ENCODE assay signal across 14 cellular contexts in the genomic region with DNA sequence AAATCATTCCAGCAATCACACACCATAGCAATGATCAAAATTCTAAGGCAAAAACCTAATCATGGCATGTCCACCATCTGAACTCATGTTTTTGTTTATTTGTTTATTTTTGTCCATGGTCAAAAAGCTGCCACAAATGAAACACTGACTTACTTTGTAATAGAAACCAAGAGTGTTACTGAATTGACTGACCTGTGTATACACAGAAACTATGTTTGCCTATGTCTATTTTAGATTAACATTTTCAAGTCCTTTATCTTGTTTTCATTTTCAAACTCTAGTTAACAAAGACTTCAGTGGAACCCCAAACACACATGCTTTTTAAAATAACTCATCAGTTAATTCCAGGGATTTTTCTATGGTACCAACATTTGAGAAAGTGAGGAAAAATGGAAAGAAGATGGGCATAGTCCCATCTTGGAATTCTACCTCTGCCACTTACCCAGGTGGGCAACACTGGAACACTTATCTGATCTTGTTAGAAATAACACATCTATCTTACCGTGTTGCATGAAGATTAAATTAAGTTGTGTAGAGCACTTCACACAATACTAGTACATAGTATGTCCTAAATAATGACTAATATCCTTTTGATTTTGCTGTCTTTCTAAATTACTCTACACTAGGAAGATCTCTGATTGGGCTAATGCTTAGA. TPM values are rescaled to one million over a fixed set of nuclear protein-coding genes. Genes with fewer than 3 reads are reported as not detected.
DNase-seq lines count a peak whose midpoint lies in the region; ATAC-seq and TF ChIP-seq lines count a peak whose summit lies in the region.
"Had no signal": no experiment of that assay in that cellular context is flagged by ENCODE, and none has a peak within 500 bp of the region (broad histone marks: within the 10 kb centered on the region; RNA-seq: fewer than 3 reads in every experiment).

No MANE protein-coding gene starts in this region.

- H3K27me3 ChIP-seq in smooth muscle cell (ENCODE audit: low read depth), result no peaks in the 10 kb centered on the region
- H3K27me3 ChIP-seq: testis had no signal

- H3F3A ChIP-seq in smooth muscle cell (ENCODE audit: low read depth), result peaks cover 66% of the 10 kb centered on the region

- no peak for DNase-seq in smooth muscle cell (lab: John Stamatoyannopoulos, UW; ENCODE audit: unreplicated experiment)
- no peak for DNase-seq in mesenteric fat pad (ENCODE audit: low spot score)
- DNase-seq in NCI-H1105 treated with DMSO at 0.1 percent for 48 hours (lab: John Stamatoyannopoulos, UW), result no peak
- DNase-seq in iPS-NIHi7 (ENCODE audit: extremely low spot score), result no peak
- DNase-seq: activated naive CD8-positive, alpha-beta T cell treated with anti-CD3 and anti-CD28 coated beads, Interleukin-2, amount 10 ng/mL, durations not matched to agents 7 days and 5 days; Kasumi-1; kidney glomerular epithelial cell; naive thymus-derived CD4-positive, alpha-beta T cell; NCI-H2171 treated with DMSO at 0.1 percent for 48 hours; testis had no signal

- H3K9ac ChIP-seq in smooth muscle cell (ENCODE audit: low read depth), result peak overlapping the region; percentile 24

- no peaks in the 10 kb centered on the region for H4K20me1 ChIP-seq in smooth muscle cell (ENCODE audit: low read depth)

- 47% methylated on average over 1 of the region's 1 CpG for WGBS in smooth muscle cell (ENCODE audit: low lambda C conversion rate)

- H3K4me3 ChIP-seq in smooth muscle cell, result peak overlapping the region; percentile 80
- H3K4me3 ChIP-seq: testis had no signal

- no peak for TF ChIP-seq CTCF in smooth muscle cell (IDR thresholded peaks at IDR 0.05; ENCODE audit: borderline replicate concordance, insufficient read depth, poor library complexity, severe bottlenecking)

- H2AFZ ChIP-seq in smooth muscle cell (ENCODE audit: low read depth), result no peak overlapping the region

- peaks cover 43% of the 10 kb centered on the region for H3K4me1 ChIP-seq in smooth muscle cell (ENCODE audit: low read depth)
- H3K4me1 ChIP-seq: testis had no signal

- H3K36me3 ChIP-seq in smooth muscle cell (ENCODE audit: low read depth), result peaks cover 8% of the 10 kb centered on the region

- H3K27ac ChIP-seq in smooth muscle cell (ENCODE audit: low read depth), result peak overlapping the region; percentile 98
- H3K27ac ChIP-seq: testis had no signal

- no peaks in the 10 kb centered on the region for H3K9me3 ChIP-seq in smooth muscle cell (replicated peaks; ENCODE audit: low read depth)
- H3K9me3 ChIP-seq: testis had no signal

- H3K79me2 ChIP-seq in smooth muscle cell (ENCODE audit: low read depth), result peaks cover 73% of the 10 kb centered on the region

- peak; percentile 63 for ATAC-seq in GM19351 (IDR thresholded peaks at IDR 0.05; ENCODE audit: unreplicated experiment)
- ATAC-seq in HG02588 (IDR thresholded peaks at IDR 0.05; ENCODE audit: unreplicated experiment), result peak; percentile 58
- peak; percentile 85 for ATAC-seq in HG03439 (IDR thresholded peaks at IDR 0.05; ENCODE audit: unreplicated experiment)
- ATAC-seq: naive thymus-derived CD4-positive, alpha-beta T cell; sciatic nerve had no signal

- H3K4me2 ChIP-seq in smooth muscle cell, result peak overlapping the region; percentile 89

RNA-seq across cellular contexts. Expression of gene LUM, which starts 6.4 kb away (rescaled TPM):
- total RNA-seq in smooth muscle cell (7,849 and 9,477 TPM in 2 replicates), mesenteric fat pad (170 TPM)
- polyA plus RNA-seq in smooth muscle cell, result 4,053 and 5,541 TPM in 2 replicates
- total RNA-seq: activated naive CD8-positive, alpha-beta T cell treated with anti-CD3 and anti-CD28 coated beads, Interleukin-2, amount 10 ng/mL, durations not matched to agents 7 days and 5 days had no signal
- polyA plus RNA-seq: naive thymus-derived CD4-positive, alpha-beta T cell had no signal

RNA-seq across cellular contexts. Expression of gene KERA, which starts 47.1 kb away (rescaled TPM):
- total RNA-seq in smooth muscle cell (not detected in 2 replicates), mesenteric fat pad (not detected)
- not detected in 2 replicates for polyA plus RNA-seq in smooth muscle cell
- total RNA-seq: activated naive CD8-positive, alpha-beta T cell treated with anti-CD3 and anti-CD28 coated beads, Interleukin-2, amount 10 ng/mL, durations not matched to agents 7 days and 5 days; naive thymus-derived CD4-positive, alpha-beta T cell had no signal
- polyA plus RNA-seq: naive thymus-derived CD4-positive, alpha-beta T cell had no signal

Comparison
In these comparisons a context has a peak if more than half of its experiments do, and no peak if none do; other contexts are left out.
1. RNA of gene LUM, which starts 6.4 kb away (total RNA-seq): 7,849 to 9,477 TPM in smooth muscle cell; 170 TPM in mesenteric fat pad (single experiment); every median in the first group is over 10 times any median in the second.
2. Peak in every context shown above with its lines, with median percentiles within 50 percentile points of each other: ATAC-seq.